ENCODE assay signal across 7 cellular contexts in genomic region chr17:36608794-36609497, GRCh38.
A peak's percentile ranks its signal among the peaks of the same experiment; 100 is the strongest.
DNase-seq lines count a peak whose midpoint lies in the region; ATAC-seq and TF ChIP-seq lines count a peak whose summit lies in the region.

No MANE protein-coding gene starts in this region.

- DNase-seq in GM12865 (ENCODE audit: low read depth) (peak; percentile 48), NCI-H2081 treated with DMSO at 0.1 percent for 48 hours (lab: John Stamatoyannopoulos, UW) (peak; percentile 59), amniotic epithelial cell (ENCODE audit: low read depth) (peak; percentile 68), hippocampal formation (lab: John Stamatoyannopoulos, UW) (peak; percentile 14 to 36)
- DNase-seq in stimulated activated naive B cell treated with anti-CD40 and anti-IgM and Interleukin-4, amounts not matched to agents 10 μg/mL and 1 μg/mL and 100 μg/mL, for 72 hours: no peak

- no peak overlapping the region for H3K4me3 Mint-ChIP-seq in stimulated activated naive B cell treated with anti-CD40 and anti-IgM and Interleukin-4, amounts not matched to agents 10 μg/mL and 1 μg/mL and 100 μg/mL, for 72 hours

- no peak overlapping the region for H3K27ac Mint-ChIP-seq in stimulated activated naive B cell treated with anti-CD40 and anti-IgM and Interleukin-4, amounts not matched to agents 10 μg/mL and 1 μg/mL and 100 μg/mL, for 72 hours

- TF ChIP-seq CTCF in GM12865 (IDR thresholded peaks at IDR 0.05; ENCODE audit: insufficient read depth, low read depth, low read length, missing control alignments): peak; percentile 20

- peak; percentile 42 to 61 for ATAC-seq in stimulated activated naive B cell treated with anti-CD40 and anti-IgM and Interleukin-4, amounts not matched to agents 10 μg/mL and 1 μg/mL and 100 μg/mL, for 72 hours (replicated peaks)
- no peak for ATAC-seq in GM21526 (IDR thresholded peaks at IDR 0.05; ENCODE audit: low FRiP score, unreplicated experiment)
- ATAC-seq in HG02610 (IDR thresholded peaks at IDR 0.05; ENCODE audit: unreplicated experiment): no peak

- peaks cover 26 to 44% of the 10 kb centered on the region in 2 donors for H3K4me1 Mint-ChIP-seq in stimulated activated naive B cell treated with anti-CD40 and anti-IgM and Interleukin-4, amounts not matched to agents 10 μg/mL and 1 μg/mL and 100 μg/mL, for 72 hours

- no peaks in the 10 kb centered on the region for H3K9me3 Mint-ChIP-seq in stimulated activated naive B cell treated with anti-CD40 and anti-IgM and Interleukin-4, amounts not matched to agents 10 μg/mL and 1 μg/mL and 100 μg/mL, for 72 hours

- no peak overlapping the region for H3K4me3 ChIP-seq in GM12865 (ENCODE audit: low read depth, low read length)

- H3K36me3 Mint-ChIP-seq in stimulated activated naive B cell treated with anti-CD40 and anti-IgM and Interleukin-4, amounts not matched to agents 10 μg/mL and 1 μg/mL and 100 μg/mL, for 72 hours: peaks cover 33 to 51% of the 10 kb centered on the region in 2 donors

- no peaks in the 10 kb centered on the region for H3K27me3 Mint-ChIP-seq in stimulated activated naive B cell treated with anti-CD40 and anti-IgM and Interleukin-4, amounts not matched to agents 10 μg/mL and 1 μg/mL and 100 μg/mL, for 72 hours

Comparison
In these comparisons a context has a peak if more than half of its experiments do, and no peak if none do; other contexts are left out.
1. ATAC-seq: peak in stimulated activated naive B cell treated with anti-CD40 and anti-IgM and Interleukin-4, amounts not matched to agents 10 μg/mL and 1 μg/mL and 100 μg/mL, for 72 hours (2 of 2); none in GM21526 (single experiment) and HG02610 (single experiment).